ENCODE assay signal across 9 cellular contexts in the genomic region with DNA sequence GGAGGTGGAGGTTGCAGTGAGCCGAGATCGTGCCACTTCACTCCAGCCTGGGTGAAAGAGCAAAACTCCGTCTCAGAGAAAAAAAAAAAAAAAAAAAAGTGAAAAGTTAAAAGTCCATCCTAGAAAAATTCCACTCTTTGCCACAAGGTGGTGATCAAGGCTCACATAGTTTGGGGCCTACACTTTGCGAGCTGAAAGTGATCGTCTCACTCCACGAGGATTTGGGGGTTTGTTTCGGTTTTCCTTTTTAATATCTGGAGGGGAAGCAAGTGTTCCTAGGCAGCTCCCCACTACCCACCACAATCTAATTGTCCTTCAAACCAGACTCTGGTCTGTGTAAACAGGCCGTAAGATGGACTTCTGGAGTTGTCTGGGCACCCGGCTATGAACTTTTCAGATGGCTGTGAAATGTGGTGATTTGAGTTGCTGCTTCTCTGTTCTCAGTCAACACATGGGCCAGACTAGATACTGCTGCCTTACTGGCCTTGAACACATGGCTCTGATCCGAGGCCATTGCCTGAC. TPM values are rescaled to one million over a fixed set of nuclear protein-coding genes. Genes with fewer than 3 reads are reported as not detected.
A peak's percentile ranks its signal among the peaks of the same experiment; 100 is the strongest.
DNase-seq lines count a peak whose midpoint lies in the region; ATAC-seq and TF ChIP-seq lines count a peak whose summit lies in the region.
"Had no signal": no experiment of that assay in that cellular context is flagged by ENCODE, and none has a peak within 500 bp of the region (broad histone marks: within the 10 kb centered on the region; RNA-seq: fewer than 3 reads in every experiment).

No MANE protein-coding gene starts in this region.

- H4K91ac ChIP-seq in neuronal stem cell (ENCODE audit: low read depth, low read length, poor library complexity) = no peak overlapping the region

- no peak overlapping the region for H2AK5ac ChIP-seq in neuronal stem cell (ENCODE audit: low read depth, low read length)

- H2AFZ ChIP-seq in neuronal stem cell (ENCODE audit: low read length) = peak overlapping the region; percentile 90

- H2BK5ac ChIP-seq in neuronal stem cell (ENCODE audit: low read length) = no peak overlapping the region

- no peak overlapping the region for H3K4ac ChIP-seq in neuronal stem cell (ENCODE audit: low read length)

- TF ChIP-seq CTCF in fibroblast of the aortic adventitia (IDR thresholded peaks at IDR 0.05; ENCODE audit: insufficient read depth, low read length) = peak; percentile 80

- H3K4me3 ChIP-seq in fibroblast of the aortic adventitia (ENCODE audit: low read depth, low read length) = peak overlapping the region; percentile 53
- peak overlapping the region in 1 of 2 donors; percentile 29 for H3K4me3 ChIP-seq in neuronal stem cell (ENCODE audit: low read length in 2 of 2)

- ATAC-seq in GM18498 (IDR thresholded peaks at IDR 0.05; ENCODE audit: unreplicated experiment) (no peak), GM19467 (IDR thresholded peaks at IDR 0.05; ENCODE audit: unreplicated experiment) (no peak)

- no peak overlapping the region for H3K27ac ChIP-seq in neuronal stem cell (replicated peaks; ENCODE audit: low read length)

- DNase-seq in COLO668 (lab: John Stamatoyannopoulos, UW; ENCODE audit: unreplicated experiment) = peak; percentile 22
- DNase-seq in H4 (ENCODE audit: low spot score) = peak; percentile 37
- peak; percentile 12 for DNase-seq in NOMO-1 treated with dmso at 0.1 percent for 144 hours (lab: John Stamatoyannopoulos, UW; ENCODE audit: unreplicated experiment)
- peak; percentile 29 for DNase-seq in activated T-cell treated with anti-CD3 and anti-CD28 coated beads, Interleukin-2, amount 50 U/mL, for 1 hour
- DNase-seq in fibroblast of the aortic adventitia (ENCODE audit: low read depth) = peak; percentile 83
- DNase-seq in neuronal stem cell (ENCODE audit: low spot score) = peak; percentile 71

- peaks cover 3 to 8% of the 10 kb centered on the region in 2 donors for H3K4me1 ChIP-seq in neuronal stem cell (ENCODE audit: control insufficient read depth in 2 of 2, insufficient read depth in 1 of 2, low read depth in 1 of 2, low read length in 2 of 2)

- no peaks in the 10 kb centered on the region for H3K79me1 ChIP-seq in neuronal stem cell (ENCODE audit: low read depth, low read length)

- H3K4me2 ChIP-seq in neuronal stem cell (ENCODE audit: insufficient read depth, low read length, poor library complexity, severe bottlenecking) = no peak overlapping the region

- no peak overlapping the region for H3K9ac ChIP-seq in neuronal stem cell (ENCODE audit: low read depth, low read length, poor library complexity)

- H3K14ac ChIP-seq in neuronal stem cell (ENCODE audit: low read length) = no peak overlapping the region

- no peaks in the 10 kb centered on the region for H3K9me3 ChIP-seq in neuronal stem cell (replicated peaks in 1 of 2; ENCODE audit: control insufficient read depth in 2 of 2, insufficient read depth in 1 of 2, low read depth in 1 of 2, low read length in 2 of 2)

- H2BK120ac ChIP-seq in neuronal stem cell (ENCODE audit: low read depth, low read length) = no peak overlapping the region

- no peak overlapping the region for H2BK15ac ChIP-seq in neuronal stem cell (ENCODE audit: low read length)

- no peak overlapping the region for H3K23ac ChIP-seq in neuronal stem cell (ENCODE audit: low read depth, low read length, poor library complexity)

- WGBS in neuronal stem cell (ENCODE audit: extremely low coverage in 2 of 2, insufficient read length in 2 of 2, insufficient replicate concordance in 1 of 2), 2 donors = no CpG with 5 or more reads among the region's 10 CpGs

- no peaks in the 10 kb centered on the region for H3K36me3 ChIP-seq in neuronal stem cell (replicated peaks in 1 of 2; ENCODE audit: control insufficient read depth in 2 of 2, insufficient read depth in 2 of 2, low read length in 2 of 2)

- no peak overlapping the region for H4K8ac ChIP-seq in neuronal stem cell (ENCODE audit: low read depth, low read length)

- no peak overlapping the region for H3K18ac ChIP-seq in neuronal stem cell (ENCODE audit: low read length)

- no peak overlapping the region for H2BK12ac ChIP-seq in neuronal stem cell (ENCODE audit: low read length)

- H3K27me3 ChIP-seq in neuronal stem cell (ENCODE audit: control insufficient read depth in 3 of 3, insufficient read depth in 3 of 3, low read depth in 1 of 3, low read length in 3 of 3) = peaks cover 0 to 25% (median 0%) of the 10 kb centered on the region in 3 experiments

RNA-seq across cellular contexts. Expression of a gene that starts 27.1 kb away (rescaled TPM):
- not detected in 2 replicates for total RNA-seq in H4 (2014; rRNA removed; shearing (Covaris generic))
- not detected in 2 replicates for total RNA-seq in fibroblast of the aortic adventitia (ENCODE audit: low replicate concordance)
- polyA plus RNA-seq in neuronal stem cell (2013, experiment 1 of 2) = not detected
- not detected for polyA plus RNA-seq in neuronal stem cell (2013, experiment 2 of 2)
- total RNA-seq: T-helper 1 cell treated with Interleukin-12 subunit alpha and Interleukin-12 subunit beta and Interleukin-4 antibody, amounts not matched to agents 30 ng/mL and 1 ng/mL, for 36 hours had no signal

Comparison
In these comparisons a context has a peak if more than half of its experiments do, and no peak if none do; other contexts are left out.
1. DNase-seq: peak in every context shown above with its lines; median percentile 83 in fibroblast of the aortic adventitia; 71 in neuronal stem cell; 37 in H4; 29 in activated T-cell treated with anti-CD3 and anti-CD28 coated beads, Interleukin-2, amount 50 U/mL, for 1 hour; 22 in COLO668; 12 in NOMO-1 treated with dmso at 0.1 percent for 144 hours.